Comparison of ENCODE assay signal across 13 cellular contexts in genomic region chr2:16622399-16622968, GRCh38. TPM values are rescaled to one million over a fixed set of nuclear protein-coding genes. Genes with fewer than 3 reads are reported as not detected.
DNase-seq lines count a peak whose midpoint lies in the region; ATAC-seq and TF ChIP-seq lines count a peak whose summit lies in the region.
"Had no signal": no experiment of that assay in that cellular context is flagged by ENCODE, and none has a peak within 500 bp of the region (broad histone marks: within the 10 kb centered on the region; RNA-seq: fewer than 3 reads in every experiment).

No MANE protein-coding gene starts in this region.

- TF ChIP-seq CTCF in OCI-LY3 (IDR thresholded peaks at IDR 0.05; ENCODE audit: low read depth, low read length): no peak
- TF ChIP-seq CTCF in fibroblast of pulmonary artery (IDR thresholded peaks at IDR 0.05; ENCODE audit: low read length, missing control alignments): no peak

- no peaks in the 10 kb centered on the region for H3K27me3 Mint-ChIP-seq in IgD-negative memory B cell

- DNase-seq in fibroblast of pulmonary artery (ENCODE audit: low read depth): peak; percentile 51
- DNase-seq in activated effector memory CD4-positive, alpha-beta T cell treated with anti-CD3 and anti-CD28 coated beads, Interleukin-2, amount 50 U/mL, for 16 hours: no peak
- no peak for DNase-seq in T-helper 1 cell
- DNase-seq in NCI-H2107 (lab: John Stamatoyannopoulos, UW): no peak
- DNase-seq: cortex of kidney, mesendoderm, NCI-H2081 treated with DMSO at 0.1 percent for 48 hours had no signal

- peak overlapping the region; percentile 49 for H3K4me2 ChIP-seq in OCI-LY3 (ENCODE audit: low read length)

- H3K9me3 ChIP-seq in OCI-LY3 (ENCODE audit: insufficient read depth, low read length): no peaks in the 10 kb centered on the region
- no peaks in the 10 kb centered on the region for H3K9me3 ChIP-seq in skeletal muscle tissue (ENCODE audit: control insufficient read depth in 3 of 3, low read length in 3 of 3)

- H3K27ac Mint-ChIP-seq in IgD-negative memory B cell: peak overlapping the region; percentile 44 to 87 (median 70)
- H3K27ac Mint-ChIP-seq: WTC11 had no signal

- H3K27me3 ChIP-seq in OCI-LY3 (ENCODE audit: low read depth, low read length) (no peaks in the 10 kb centered on the region), skeletal muscle tissue (ENCODE audit: control insufficient read depth in 3 of 3, insufficient read depth in 3 of 3, low read length in 3 of 3) (no peaks in the 10 kb centered on the region)

- peaks cover 69 to 72% (median 71%) of the 10 kb centered on the region in 3 donors for H3K4me1 Mint-ChIP-seq in IgD-negative memory B cell

- no peaks in the 10 kb centered on the region for H3K9me3 Mint-ChIP-seq in IgD-negative memory B cell
- H3K9me3 Mint-ChIP-seq: WTC11 had no signal

- no peaks in the 10 kb centered on the region for H4K20me1 ChIP-seq in OCI-LY3 (ENCODE audit: insufficient read depth, low read length)

- H3K4me1 ChIP-seq in OCI-LY3 (ENCODE audit: low read length) (peaks cover 58% of the 10 kb centered on the region), skeletal muscle tissue (ENCODE audit: control insufficient read depth in 3 of 3, insufficient read depth in 3 of 3, low read length in 3 of 3) (peaks cover 30 to 41% (median 38%) of the 10 kb centered on the region in 3 donors)

- H3K9ac ChIP-seq in OCI-LY3 (ENCODE audit: low read length) (no peak overlapping the region; the same call in 1 of the 2 replicates), skeletal muscle tissue (ENCODE audit: low read depth in 1 of 3, low read length in 3 of 3) (no peak overlapping the region)

- no peaks in the 10 kb centered on the region for H3K79me2 ChIP-seq in OCI-LY3 (ENCODE audit: low read length)

- H3K4me3 Mint-ChIP-seq in IgD-negative memory B cell: peak overlapping the region in 3 of 4 donors; percentile 2 to 84 (median 41)
- H3K4me3 Mint-ChIP-seq: WTC11 had no signal

- H3K27ac ChIP-seq in OCI-LY3 (ENCODE audit: low read length) (peak overlapping the region; percentile 19; the same call in 1 of the 2 replicates), skeletal muscle tissue (ENCODE audit: low read depth, low read length) (peak overlapping the region; percentile 63)

- H3K4me3 ChIP-seq in OCI-LY3 (ENCODE audit: low read length) (no peak overlapping the region), fibroblast of pulmonary artery (replicated peaks; ENCODE audit: low read depth, low read length) (no peak overlapping the region), skeletal muscle tissue (ENCODE audit: low read length in 3 of 3) (no peak overlapping the region)

- peaks cover 11% of the 10 kb centered on the region for H3K36me3 ChIP-seq in OCI-LY3 (replicated peaks; ENCODE audit: low read depth, low read length)
- peaks cover 2 to 18% (median 9%) of the 10 kb centered on the region in 3 donors for H3K36me3 ChIP-seq in skeletal muscle tissue (ENCODE audit: control insufficient read depth in 3 of 3, insufficient read depth in 3 of 3, low read length in 3 of 3)

- H2AFZ ChIP-seq in OCI-LY3 (ENCODE audit: low read depth, low read length): no peak overlapping the region

- H3K36me3 Mint-ChIP-seq in IgD-negative memory B cell: peaks cover 10% of the 10 kb centered on the region
- H3K36me3 Mint-ChIP-seq: WTC11 had no signal

- ATAC-seq in HG02763 (IDR thresholded peaks at IDR 0.05; ENCODE audit: unreplicated experiment): no peak
- ATAC-seq: Panc1, WTC11 had no signal

RNA-seq across cellular contexts. Expression of gene CYRIA, which starts 43.1 kb away (rescaled TPM):
- 31.0 TPM for polyA plus RNA-seq in IgD-negative memory B cell
- 4.7 TPM for total RNA-seq in skeletal muscle tissue
